ENCODE assay signal across 15 cellular contexts in the genomic region with DNA sequence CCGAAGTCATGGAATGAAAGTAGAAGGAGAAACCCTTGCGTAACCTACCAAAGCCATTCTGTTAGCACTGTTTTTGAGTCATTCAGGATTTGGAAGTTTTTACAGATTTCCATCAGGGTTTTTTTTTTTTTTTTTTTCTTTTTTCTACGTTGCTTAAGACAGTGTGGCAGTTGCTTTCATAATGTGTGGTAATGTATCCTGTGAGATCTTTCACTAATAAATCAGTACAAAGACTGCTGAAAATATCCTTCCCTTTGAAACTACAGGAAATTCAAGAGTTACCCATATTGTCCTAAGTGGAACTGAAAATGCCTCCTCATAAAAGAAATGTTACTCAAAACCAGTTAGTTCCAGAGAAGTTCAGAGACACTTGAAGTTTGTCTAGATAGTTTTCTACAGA.
A peak's percentile ranks its signal among the peaks of the same experiment; 100 is the strongest.
DNase-seq lines count a peak whose midpoint lies in the region; ATAC-seq and TF ChIP-seq lines count a peak whose summit lies in the region.
"Had no signal": no experiment of that assay in that cellular context is flagged by ENCODE, and none has a peak within 500 bp of the region (broad histone marks: within the 10 kb centered on the region; RNA-seq: fewer than 3 reads in every experiment).

No MANE protein-coding gene starts in this region.

- peak; percentile 57 for DNase-seq in LHCN-M2 (ENCODE audit: low read depth)
- peak; percentile 65 to 74 for DNase-seq in cardiac fibroblast (ENCODE audit: low read depth in 2 of 2)
- DNase-seq in iris pigment epithelial cell (ENCODE audit: low read depth): peak; percentile 72
- DNase-seq in thoracic aorta (ENCODE audit: low spot score): no peak
- DNase-seq in glutamatergic neuron: no peak
- DNase-seq in RKO (ENCODE audit: low spot score): no peak
- DNase-seq: activated B cell treated with CpG ODN at 0.5 μM for 24 hours; amygdala; effector CD4-positive, alpha-beta T cell; NCI-H1048; NCI-H510A treated with DMSO at 0.1 percent for 48 hours; SJCRH30 had no signal

- peaks cover 3% of the 10 kb centered on the region for H3K4me1 Mint-ChIP-seq in glutamatergic neuron (ENCODE audit: low read depth, unreplicated experiment)

- H3K27ac ChIP-seq in thoracic aorta: peak overlapping the region in 1 of 2 donors; percentile 65
- H3K27ac ChIP-seq: hepatocyte, SJCRH30 had no signal

- H3K36me3 Mint-ChIP-seq in glutamatergic neuron (ENCODE audit: unreplicated experiment): no peaks in the 10 kb centered on the region

- TF ChIP-seq CTCF in cardiac fibroblast (IDR thresholded peaks at IDR 0.05; ENCODE audit: low read depth, low read length) (no peak), thoracic aorta (IDR thresholded peaks at IDR 0.05) (no peak), glutamatergic neuron (IDR thresholded peaks at IDR 0.05; ENCODE audit: partially characterized antibody, unreplicated experiment) (no peak)

- H3K27ac Mint-ChIP-seq in glutamatergic neuron (ENCODE audit: unreplicated experiment): no peak overlapping the region
- H3K27ac Mint-ChIP-seq: activated B cell treated with CpG ODN at 0.5 μM for 24 hours, memory B cell had no signal

- no peaks in the 10 kb centered on the region for H3K27me3 Mint-ChIP-seq in glutamatergic neuron (ENCODE audit: unreplicated experiment)
- H3K27me3 Mint-ChIP-seq: activated B cell treated with CpG ODN at 0.5 μM for 24 hours, memory B cell had no signal

- H3K4me3 ChIP-seq in cardiac fibroblast (replicated peaks in 1 of 2; ENCODE audit: low read depth in 2 of 2, low read length in 2 of 2) (no peak overlapping the region), thoracic aorta (peak overlapping the region; percentile 56)
- H3K4me3 ChIP-seq: hepatocyte, SJCRH30 had no signal

- H3K9me3 ChIP-seq in thoracic aorta: no peaks in the 10 kb centered on the region
- H3K9me3 ChIP-seq: SJCRH30 had no signal

- no peaks in the 10 kb centered on the region for H3K27me3 ChIP-seq in thoracic aorta (replicated peaks; ENCODE audit: insufficient read depth)
- H3K27me3 ChIP-seq: hepatocyte, SJCRH30 had no signal

- H3K36me3 ChIP-seq in thoracic aorta: no peaks in the 10 kb centered on the region
- H3K36me3 ChIP-seq: SJCRH30 had no signal

- peaks cover 7 to 10% of the 10 kb centered on the region in 2 donors for H3K4me1 ChIP-seq in thoracic aorta (ENCODE audit: control insufficient read depth in 1 of 2, low read depth in 2 of 2)
- H3K4me1 ChIP-seq: SJCRH30 had no signal

- peaks cover 2% of the 10 kb centered on the region for H3K9me3 Mint-ChIP-seq in glutamatergic neuron (ENCODE audit: unreplicated experiment)
- H3K9me3 Mint-ChIP-seq: activated B cell treated with CpG ODN at 0.5 μM for 24 hours, memory B cell had no signal

- ATAC-seq in thoracic aorta (ENCODE audit: insufficient number of reproducible peaks, low FRiP score, low read depth) (peak; percentile 52), HG03108 (IDR thresholded peaks at IDR 0.05; ENCODE audit: unreplicated experiment) (no peak)

- H3K4me3 Mint-ChIP-seq in glutamatergic neuron (ENCODE audit: unreplicated experiment): no peak overlapping the region
- H3K4me3 Mint-ChIP-seq: activated B cell treated with CpG ODN at 0.5 μM for 24 hours, memory B cell had no signal

Comparison
In these comparisons a context has a peak if more than half of its experiments do, and no peak if none do; other contexts are left out.
1. DNase-seq: peak in LHCN-M2 (single experiment), cardiac fibroblast (2 of 2) and iris pigment epithelial cell (single experiment); none in thoracic aorta (single experiment), glutamatergic neuron (single experiment) and RKO (single experiment).